ENCODE assay signal across 8 cellular contexts in the genomic region with DNA sequence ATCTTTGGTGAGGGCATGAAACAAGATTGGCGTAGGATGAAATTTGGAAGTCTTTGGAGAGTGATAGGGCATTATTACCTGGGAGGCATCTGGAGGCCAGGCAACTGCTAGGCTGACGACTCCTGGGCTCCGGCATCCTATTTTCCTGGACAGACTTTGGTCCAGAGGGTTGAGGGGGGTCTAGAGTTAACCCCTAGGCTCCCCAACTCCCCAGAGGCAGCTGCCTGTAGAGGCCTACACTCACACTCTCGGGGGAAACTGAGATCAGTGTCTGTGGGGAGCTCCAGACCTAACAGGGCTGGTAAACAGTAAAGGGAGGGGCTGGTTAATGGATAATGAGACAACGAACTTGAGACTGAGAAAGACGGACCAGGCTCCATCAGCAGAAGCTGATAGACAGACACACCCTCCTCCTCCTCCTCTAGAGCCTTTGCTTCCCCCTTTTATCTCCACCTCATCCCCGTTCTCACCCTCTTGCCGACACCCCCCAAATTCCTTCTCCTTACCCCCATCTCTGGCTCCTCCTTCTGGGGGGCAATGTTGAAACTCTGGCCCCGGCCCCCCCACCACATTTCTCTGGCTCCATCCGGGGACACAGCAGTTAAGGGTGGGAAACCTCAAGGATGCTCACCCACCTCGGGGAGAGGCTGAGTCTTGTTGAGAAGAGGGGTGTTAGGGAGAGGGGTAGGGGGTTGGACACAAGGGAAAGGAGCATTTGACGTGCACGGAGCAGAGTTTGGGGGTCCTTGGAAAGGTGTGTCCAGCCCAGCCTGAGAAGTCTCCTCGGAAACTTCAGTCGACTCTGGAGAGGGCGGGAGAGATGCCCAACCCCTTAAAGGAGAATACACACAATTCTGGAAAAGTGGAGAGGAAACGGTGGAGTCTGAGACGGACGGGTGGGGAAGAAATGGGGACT. TPM values are rescaled to one million over a fixed set of nuclear protein-coding genes. Genes with fewer than 3 reads are reported as not detected.
DNase-seq lines count a peak whose midpoint lies in the region; ATAC-seq lines count a peak whose summit lies in the region.

MTMR11 (minus strand) TSS at position 804 of the 916 bp plus-strand sequence; CDS start at position 572, 232 bp downstream.

- H3K4me1 ChIP-seq in muscle layer of duodenum (ENCODE audit: control insufficient read depth in 1 of 2, insufficient read depth in 2 of 2, low read length in 2 of 2) = peaks cover 10 to 32% of the 10 kb centered on the region in 2 donors

- DNase-seq in GM03348 (ENCODE audit: low spot score) = peak; percentile 69
- peak; percentile 45 for DNase-seq in RPMI7951 (ENCODE audit: low read depth)
- DNase-seq in epithelial cell of prostate (ENCODE audit: low read depth, low spot score) = no peak
- no peak for DNase-seq in NCI-H1694 treated with DMSO at 0.1 percent for 48 hours (lab: John Stamatoyannopoulos, UW)
- no peak for DNase-seq in cerebellar nuclear complex (lab: John Stamatoyannopoulos, UW)
- DNase-seq in activated effector memory CD4-positive, alpha-beta T cell treated with Interleukin-2 at 50 U/mL for 16 hours = no peak

- H3K4me3 ChIP-seq in muscle layer of duodenum (ENCODE audit: low read depth in 1 of 2, low read length in 2 of 2) = peak within 1 kb of the TSS; percentile 81 to 94

- H3K9me3 ChIP-seq in muscle layer of duodenum (ENCODE audit: control insufficient read depth in 1 of 2, low read length in 2 of 2) = no peaks in the 10 kb centered on the region

- no peak for ATAC-seq in GM19397 (IDR thresholded peaks at IDR 0.05; ENCODE audit: unreplicated experiment)

- peaks cover 11% of the 10 kb centered on the region in 2 donors for H3K36me3 ChIP-seq in muscle layer of duodenum (ENCODE audit: control insufficient read depth in 1 of 2, insufficient read depth in 2 of 2, low read length in 2 of 2)

- H3K27me3 ChIP-seq in muscle layer of duodenum (ENCODE audit: low read depth, low read length) = no peaks in the 10 kb centered on the region

- H3K27ac ChIP-seq in epithelial cell of prostate (peak within 1 kb of the TSS; percentile 81), muscle layer of duodenum (ENCODE audit: low read length) (peak within 1 kb of the TSS; percentile 88)

RNA-seq across cellular contexts. Expression of gene MTMR11, which starts in this region (rescaled TPM):
- 5.2 and 6.1 TPM in 2 replicates for total RNA-seq in RPMI7951 (2014; rRNA removed; shearing (Covaris generic))

Comparison
In these comparisons a context has a peak if more than half of its experiments do, and no peak if none do; other contexts are left out.
1. DNase-seq: peak in GM03348 (single experiment) and RPMI7951 (single experiment); none in epithelial cell of prostate (single experiment), NCI-H1694 treated with DMSO at 0.1 percent for 48 hours (single experiment), cerebellar nuclear complex (0 of 2) and activated effector memory CD4-positive, alpha-beta T cell treated with Interleukin-2 at 50 U/mL for 16 hours (single experiment).